ENCODE assay signal across 24 cellular contexts in genomic region chr3:74048686-74049085, GRCh38.
"Had no signal": no experiment of that assay in that cellular context is flagged by ENCODE, and none has a peak within 500 bp of the region (broad histone marks: within the 10 kb centered on the region; RNA-seq: fewer than 3 reads in every experiment).

No MANE protein-coding gene starts in this region.

- H3K9me3 ChIP-seq: ascending aorta, SJCRH30 had no signal

- H3K4me2 ChIP-seq: KMS-11 had no signal

- H3K27ac ChIP-seq: ascending aorta, KMS-11, Peyer's patch, RWPE1, SJCRH30 had no signal

- H3K36me3 Mint-ChIP-seq: activated CD8-positive, alpha-beta memory T cell treated with anti-CD3 and anti-CD28 coated beads, Interleukin-2, amount 10 ng/mL, durations not matched to agents 7 days and 5 days; activated naive CD4-positive, alpha-beta T cell treated with anti-CD3 and anti-CD28 coated beads, Interleukin-2, amount 50 U/mL, for 72 hours; brain had no signal

- H3K27me3 ChIP-seq: ascending aorta, Peyer's patch, SJCRH30 had no signal

- H3K4me3 Mint-ChIP-seq: activated B cell treated with CpG ODN at 0.5 μM for 24 hours; activated CD4-positive, alpha-beta T cell treated with anti-CD3 and anti-CD28 coated beads, Interleukin-2, amount 10 ng/mL, durations not matched to agents 24 days and 14 days; activated CD8-positive, alpha-beta memory T cell treated with anti-CD3 and anti-CD28 coated beads, Interleukin-2, amount 10 ng/mL, durations not matched to agents 7 days and 5 days; activated naive CD8-positive, alpha-beta T cell treated with anti-CD3 and anti-CD28 coated beads, Interleukin-2, amount 50 U/mL, for 24 hours; activated T-cell treated with anti-CD3 and anti-CD28 coated beads, Interleukin-2, amount 50 U/mL, for 24 hours; activated T-helper 1 cell treated with anti-CD3 and anti-CD28 coated beads, Interleukin-12 subunit alpha, Interleukin-12 subunit beta, Interleukin-2, Interleukin-4 antibody, amounts not matched to agents 30 ng/mL and 10 ng/mL and 1 ng/mL, durations not matched to agents 14 hours and 24 hours and 36 hours; brain; central memory CD8-positive, alpha-beta T cell; T-helper 1 cell treated with Interleukin-12 subunit alpha and Interleukin-12 subunit beta and Interleukin-4 antibody, amounts not matched to agents 30 μg/mL and 1 μg/mL, for 36 hours had no signal

- H3K9me3 Mint-ChIP-seq: activated CD4-positive, alpha-beta T cell treated with anti-CD3 and anti-CD28 coated beads, Interleukin-2, amount 10 ng/mL, durations not matched to agents 24 days and 14 days had no signal

- H3K4me3 ChIP-seq: ascending aorta, Peyer's patch, SJCRH30 had no signal

- ATAC-seq: activated CD8-positive, alpha-beta memory T cell treated with anti-CD3 and anti-CD28 coated beads, Interleukin-2, amount 10 ng/mL, durations not matched to agents 7 days and 5 days; activated naive CD4-positive, alpha-beta T cell treated with anti-CD3 and anti-CD28 coated beads, Interleukin-2, amount 50 U/mL, for 72 hours; activated naive CD8-positive, alpha-beta T cell treated with anti-CD3 and anti-CD28 coated beads, Interleukin-2, amount 50 U/mL, for 24 hours had no signal

- H3K36me3 ChIP-seq: ascending aorta, Peyer's patch, SJCRH30 had no signal

- DNase-seq: activated B cell treated with CpG ODN at 0.5 μM for 24 hours; activated CD4-positive, alpha-beta T cell treated with anti-CD3 and anti-CD28 coated beads for 1 hour; activated CD4-positive, alpha-beta T cell treated with anti-CD3 and anti-CD28 coated beads, Interleukin-2, amount 10 ng/mL, durations not matched to agents 24 days and 14 days; activated CD4-positive, alpha-beta T cell treated with anti-CD3 and anti-CD28 coated beads, Interleukin-2, amount 50 U/mL, for 48 hours; activated CD8-positive, alpha-beta memory T cell treated with anti-CD3 and anti-CD28 coated beads, Interleukin-2, amount 10 ng/mL, durations not matched to agents 7 days and 5 days; activated effector memory CD4-positive, alpha-beta T cell treated with anti-CD3 and anti-CD28 coated beads, Interleukin-2, amount 50 U/mL, for 16 hours; activated naive CD4-positive, alpha-beta T cell treated with Interleukin-2 at 50 U/mL for 16 hours; activated naive CD8-positive, alpha-beta T cell treated with anti-CD3 and anti-CD28 coated beads, Interleukin-2, amount 50 U/mL, for 24 hours; activated T-cell treated with anti-CD3 and anti-CD28 coated beads, Interleukin-2, amount 50 U/mL, for 24 hours; amniotic stem cell; MM.1S; NCI-H1930; NCI-H524; Peyer's patch; Right ventricle myocardium superior; SJCRH30 had no signal

- H3K27me3 Mint-ChIP-seq: activated B cell treated with CpG ODN at 0.5 μM for 24 hours; activated CD4-positive, alpha-beta T cell treated with anti-CD3 and anti-CD28 coated beads, Interleukin-2, amount 10 ng/mL, durations not matched to agents 24 days and 14 days; activated CD8-positive, alpha-beta memory T cell treated with anti-CD3 and anti-CD28 coated beads, Interleukin-2, amount 10 ng/mL, durations not matched to agents 7 days and 5 days; activated T-cell treated with anti-CD3 and anti-CD28 coated beads, Interleukin-2, amount 50 U/mL, for 24 hours; brain; central memory CD8-positive, alpha-beta T cell had no signal

- H3K27ac Mint-ChIP-seq: activated B cell treated with CpG ODN at 0.5 μM for 24 hours; activated CD4-positive, alpha-beta T cell treated with anti-CD3 and anti-CD28 coated beads, Interleukin-2, amount 10 ng/mL, durations not matched to agents 24 days and 14 days; activated CD8-positive, alpha-beta memory T cell treated with anti-CD3 and anti-CD28 coated beads, Interleukin-2, amount 10 ng/mL, durations not matched to agents 7 days and 5 days; activated naive CD4-positive, alpha-beta T cell treated with anti-CD3 and anti-CD28 coated beads, Interleukin-2, amount 50 U/mL, for 72 hours; activated naive CD8-positive, alpha-beta T cell treated with anti-CD3 and anti-CD28 coated beads, Interleukin-2, amount 50 U/mL, for 24 hours; activated T-cell treated with anti-CD3 and anti-CD28 coated beads, Interleukin-2, amount 50 U/mL, for 24 hours; activated T-helper 1 cell treated with anti-CD3 and anti-CD28 coated beads, Interleukin-12 subunit alpha, Interleukin-12 subunit beta, Interleukin-2, Interleukin-4 antibody, amounts not matched to agents 30 ng/mL and 10 ng/mL and 1 ng/mL, durations not matched to agents 14 hours and 24 hours and 36 hours; brain; T-helper 1 cell treated with Interleukin-12 subunit alpha and Interleukin-12 subunit beta and Interleukin-4 antibody, amounts not matched to agents 30 μg/mL and 1 μg/mL, for 36 hours had no signal

- H3K4me1 Mint-ChIP-seq: activated B cell treated with CpG ODN at 0.5 μM for 24 hours; activated CD4-positive, alpha-beta T cell treated with anti-CD3 and anti-CD28 coated beads, Interleukin-2, amount 10 ng/mL, durations not matched to agents 24 days and 14 days; activated CD8-positive, alpha-beta memory T cell treated with anti-CD3 and anti-CD28 coated beads, Interleukin-2, amount 10 ng/mL, durations not matched to agents 7 days and 5 days; activated naive CD8-positive, alpha-beta T cell treated with anti-CD3 and anti-CD28 coated beads, Interleukin-2, amount 50 U/mL, for 24 hours; brain; central memory CD8-positive, alpha-beta T cell had no signal

- H3K4me1 ChIP-seq: ascending aorta, Peyer's patch, SJCRH30 had no signal

- H3K9ac ChIP-seq: KMS-11 had no signal
